9 cellular contexts compared by ENCODE assay signal in genomic region chr17:39872700-39873099, GRCh38. TPM values are rescaled to one million over a fixed set of nuclear protein-coding genes. Genes with fewer than 3 reads are reported as not detected.
A peak's percentile ranks its signal among the peaks of the same experiment; 100 is the strongest.
DNase-seq lines count a peak whose midpoint lies in the region; ATAC-seq, FAIRE-seq and TF ChIP-seq lines count a peak whose summit lies in the region.
"Had no signal": no experiment of that assay in that cellular context is flagged by ENCODE, and none has a peak within 500 bp of the region (broad histone marks: within the 10 kb centered on the region; RNA-seq: fewer than 3 reads in every experiment).

No MANE protein-coding gene starts in this region.

- H3K4me3 ChIP-seq in GM12878 (no peak overlapping the region), pancreas (no peak overlapping the region), transverse colon (no peak overlapping the region)

- SMC1A ChIA-PET in GM12878 (lab: Charles Lee; ENCODE audit: uncharacterized antibody, unreplicated experiment): interaction anchor here (0.9 to 4.9 kb wide), 29 partner anchors 9 to 251 kb away, joined by 3 to 39 read pairs (median 4); partner anchors contain the start of genes CSF3 and PSMD3

- 96% methylated on average over 2 of the region's 2 CpGs for WGBS in GM12878 (ENCODE audit: insufficient coverage, insufficient replicate concordance, low lambda C conversion rate, missing lambda C conversion rate)
- WGBS in pancreas, 2 donors: 24 to 40% methylated on average over 2 of the region's 2 CpGs
- WGBS in transverse colon (ENCODE audit: low coverage in 1 of 2), 2 donors: 76 to 100% methylated on average over 2 of the region's 2 CpGs

- intact Hi-C loops in GM12878 (cut with micrococcal nuclease; ENCODE audit: unreplicated experiment) (no loop called here), pancreas (cut with DNase I) (no loop called here), transverse colon (cut with DNase I; ENCODE audit: low total_unique reads) (no loop called here)

- peaks cover 2% of the 10 kb centered on the region for H3K79me2 ChIP-seq in GM12878 (ENCODE audit: control insufficient read depth, insufficient read depth, low read length)

- FAIRE-seq in G401.6 (lab: Jason Lieb, UNC): peak; percentile 96
- FAIRE-seq in GM12878 (lab: Jason Lieb, UNC): no peak
- peak; percentile 56 for FAIRE-seq in pancreas (lab: Jason Lieb, UNC)

- no peak overlapping the region for H3K9ac ChIP-seq in GM12878 (ENCODE audit: control insufficient read depth, insufficient read depth, low read length)

- POLR2A ChIA-PET in GM12878 (lab: Charles Lee): interaction anchor here (0.8 to 1.6 kb wide), 6 partner anchors 42 to 110 kb away, joined by 3 to 9 read pairs (median 4); partner anchors contain the start of gene PSMD3

- H3K36me3 ChIP-seq in GM12878 (ENCODE audit: control insufficient read depth in 2 of 2, insufficient read depth in 2 of 2, low read length in 1 of 2): no peaks in the 10 kb centered on the region
- no peaks in the 10 kb centered on the region for H3K36me3 ChIP-seq in pancreas
- no peaks in the 10 kb centered on the region for H3K36me3 ChIP-seq in transverse colon

- H3K27ac ChIP-seq in GM12878 (ENCODE audit: control insufficient read depth, insufficient read depth) (no peak overlapping the region; the same call in 1 of the 2 replicates), pancreas (no peak overlapping the region), transverse colon (no peak overlapping the region)

- TF ChIP-seq POLR2A in GM12878 (IDR thresholded peaks at IDR 0.05; ENCODE audit: low read depth, low read length) (no peak), transverse colon (IDR thresholded peaks at IDR 0.05) (no peak)

- TF ChIP-seq RAD21 in GM12878 (IDR thresholded peaks at IDR 0.05; ENCODE audit: insufficient read depth, low read depth, low read length): peak; percentile 62

- TF ChIP-seq EP300 in GM12878 (IDR thresholded peaks at IDR 0.05; ENCODE audit: borderline replicate concordance in 1 of 2, control insufficient read depth in 1 of 2, low read depth in 2 of 2, low read length in 2 of 2): no peak
- no peak for TF ChIP-seq EP300 in transverse colon (IDR thresholded peaks at IDR 0.05; ENCODE audit: low read depth)

- 0 out of 2 replicates have a peak overlapping the region, but pooled peaks have one; percentile 13 for H3K4me2 ChIP-seq in GM12878 (ENCODE audit: control insufficient read depth, insufficient read depth)

- no peaks in the 10 kb centered on the region for H4K20me1 ChIP-seq in GM12878 (ENCODE audit: control insufficient read depth, insufficient read depth)

- peak overlapping the region; percentile 74 for H2AFZ ChIP-seq in GM12878 (ENCODE audit: control insufficient read depth, low read depth, low read length)

- H3K9me3 ChIP-seq in GM12878 (replicated peaks; ENCODE audit: control insufficient read depth, insufficient read depth, low read length) (no peaks in the 10 kb centered on the region; the same call in 2 of the 3 replicates), pancreas (no peaks in the 10 kb centered on the region), transverse colon (no peaks in the 10 kb centered on the region)

- peak in 2 of 3 experiments; percentile 19; a peak in 2 of 6 replicates for TF ChIP-seq CTCF in GM12878 (IDR thresholded peaks at IDR 0.05 in 2 of 3, conservative IDR thresholded peaks at IDR 0.05 in 1 of 3; ENCODE audit: control insufficient read depth in 2 of 3, extremely low read depth in 1 of 3, insufficient read depth in 1 of 3, low read depth in 3 of 3, low read length in 3 of 3)
- no peak for TF ChIP-seq CTCF in pancreas (IDR thresholded peaks at IDR 0.05)
- TF ChIP-seq CTCF in transverse colon (IDR thresholded peaks at IDR 0.05): peak in 2 of 5 experiments; percentile 19 to 29

- DNase-seq in LoVo (ENCODE audit: low spot score) (peak; percentile 43), GM12878 (ENCODE audit: low read depth, low spot score) (no peak), pancreas (no peak), NCI-H1048 (lab: John Stamatoyannopoulos, UW) (no peak), DMS153 (lab: John Stamatoyannopoulos, UW) (no peak), transverse colon (no peak)

- in situ Hi-C loops in GM12878 (cut with MboI) (no loop called here), transverse colon (cut with MboI; ENCODE audit: low pct_ligation_motif_present in 1 of 4, low pct_unique_long_range_greater_than_20kb in 1 of 4, low sequenced_read_pairs in 3 of 4) (no loop called here)

- ATAC-seq in GM12878: 0 out of 3 replicates have a peak, but pooled peaks have one; percentile 19
- ATAC-seq in pancreas: peak in 1 of 4 donors; percentile 35
- ATAC-seq in HG03280 (IDR thresholded peaks at IDR 0.05; ENCODE audit: unreplicated experiment): no peak

- CTCF ChIA-PET in GM12878 (lab: Yijun Ruan, JAX): interaction anchor here (0.9 to 7.8 kb wide), 25 partner anchors 12 to 258 kb away, joined by 3 to 81 read pairs (median 3); partner anchors contain the start of genes CSF3 and PSMD3

- H3K4me1 ChIP-seq in GM12878 (ENCODE audit: control insufficient read depth, insufficient read depth, low read length): peaks cover 33% of the 10 kb centered on the region
- no peaks in the 10 kb centered on the region for H3K4me1 ChIP-seq in pancreas
- H3K4me1 ChIP-seq in transverse colon: peaks cover 0 to 4% (median 0%) of the 10 kb centered on the region in 4 donors

- H3K27me3 ChIP-seq in GM12878 (replicated peaks in 1 of 2; ENCODE audit: control insufficient read depth in 2 of 2, insufficient read depth in 2 of 2, low read length in 1 of 2) (no peaks in the 10 kb centered on the region), pancreas (peaks cover 0 to 12% (median 0%) of the 10 kb centered on the region in 4 donors), transverse colon (peaks cover 53% of the 10 kb centered on the region)

- RAD21 ChIA-PET in GM12878 (lab: Charles Lee; ENCODE audit: unreplicated experiment): interaction anchor here (0.7 to 3.8 kb wide), 17 partner anchors 11 to 226 kb away, joined by 3 to 44 read pairs (median 5); partner anchors contain the start of genes MIEN1 and PSMD3

- no TSS peak for BruUV-seq in GM12878 (replicated peaks; lab: Mats Ljungman, UMichigan)

RNA-seq across cellular contexts. Expression of gene ZPBP2, which starts 4.7 kb away (rescaled TPM):
- 0.50 and 0.56 TPM in 2 replicates for total RNA-seq in GM12878 (2013; cell fraction: nucleolus; rRNA removed)
- total RNA-seq in GM12878 (2014; rRNA removed) (0.34 and 0.49 TPM in 2 replicates), GM12878 (2014; rRNA removed; fragmentation: Illumina TruSeq; extraction: Trizol) (0.45 and 0.46 TPM in 2 replicates), GM12878 (2021) (0.67 and 0.77 TPM in 2 replicates), pancreas (not detected), transverse colon (under 1 TPM in 1 of 4 donors, not detected in 3; 0.27 TPM)
- polyA plus RNA-seq in GM12878 (2011; ENCODE audit: low read depth): 0.31 TPM
- polyA plus RNA-seq in GM12878 (2011; rRNA removed) (0.39 and 0.73 TPM in 2 replicates), GM12878 (2014; fragmentation: Illumina TruSeq; extraction: Trizol) (0.66 and 1.0 TPM in 2 replicates), GM12878 (2014; fragmentation: Nextera tagmentation; extraction: Ambion mirVana) (1 to 10 TPM in 1 of 2 experiments, under 1 TPM in 1; 0.62 to 1.0 TPM), GM12878 (2014; rRNA removed) (0.33 and 0.36 TPM in 2 replicates), GM12878 (2016; fragmentation: Nextera tagmentation; extraction: Ambion mirVana) (under 1 TPM; 0.53 to 0.98 TPM), pancreas (not detected)
- 0.12 and 0.15 TPM in 2 replicates for polyA plus RNA-seq in GM12878 (2011; cell fraction: cytosol; rRNA removed)
- 0.42 and 0.82 TPM in 2 replicates for polyA plus RNA-seq in GM12878 (2011; cell fraction: nucleus; rRNA removed)
- polyA plus RNA-seq in GM12878 (2012): 0.56 and 0.64 TPM in 2 replicates
- polyA minus RNA-seq in GM12878 (2011; rRNA and poly(A)+ RNA removed): 0.36 and 0.51 TPM in 2 replicates
- polyA minus RNA-seq in GM12878 (2011; cell fraction: cytosol; rRNA and poly(A)+ RNA removed): 0.42 TPM in 1 of 2 replicates, not detected in the other
- polyA minus RNA-seq in GM12878 (2011; cell fraction: nucleus; rRNA and poly(A)+ RNA removed): 0.29 TPM in 1 of 2 replicates, not detected in the other
- total RNA-seq: T-helper 2 cell treated with Interferon-gamma antibody and Interleukin-4, amounts not matched to agents 100 ng/mL and 5 ng/mL, for 36 hours had no signal

RNA-seq across cellular contexts. Expression of gene IKZF3, which starts 8.6 kb away (rescaled TPM):
- total RNA-seq in GM12878 (2013; cell fraction: nucleolus; rRNA removed): 78.7 and 87.0 TPM in 2 replicates
- total RNA-seq in GM12878 (2014; rRNA removed) (61.4 and 63.0 TPM in 2 replicates), GM12878 (2014; rRNA removed; fragmentation: Illumina TruSeq; extraction: Trizol) (64.1 and 66.0 TPM in 2 replicates), GM12878 (2021) (96.4 and 98.2 TPM in 2 replicates), pancreas (1 to 10 TPM in 2 of 6 donors, under 1 TPM in 4; 0.32 to 1.2 (median 0.84) TPM), transverse colon (10 to 100 TPM in 1 of 4 donors, 1 to 10 TPM in 3; 2.2 to 13.5 (median 3.0) TPM)
- polyA plus RNA-seq in GM12878 (2011; ENCODE audit: low read depth): 33.1 TPM
- polyA plus RNA-seq in GM12878 (2011; rRNA removed) (36.7 and 53.2 TPM in 2 replicates), GM12878 (2014; fragmentation: Illumina TruSeq; extraction: Trizol) (50.8 and 53.0 TPM in 2 replicates), GM12878 (2014; fragmentation: Nextera tagmentation; extraction: Ambion mirVana) (10 to 100 TPM in 1 of 2 experiments, 1 to 10 TPM in 1; 5.5 to 14.0 TPM), GM12878 (2014; rRNA removed) (31.9 and 33.6 TPM in 2 replicates), GM12878 (2016; fragmentation: Nextera tagmentation; extraction: Ambion mirVana) (10 to 100 TPM; 39.3 to 42.3 TPM), pancreas (under 1 TPM; 0.12 to 0.15 TPM)
- 51.1 and 53.4 TPM in 2 replicates for polyA plus RNA-seq in GM12878 (2011; cell fraction: cytosol; rRNA removed)
- polyA plus RNA-seq in GM12878 (2011; cell fraction: nucleus; rRNA removed): 26.0 and 32.5 TPM in 2 replicates
- polyA plus RNA-seq in GM12878 (2012): 41.2 and 43.3 TPM in 2 replicates
- 166 and 185 TPM in 2 replicates for polyA minus RNA-seq in GM12878 (2011; rRNA and poly(A)+ RNA removed)
- 70.3 and 71.5 TPM in 2 replicates for polyA minus RNA-seq in GM12878 (2011; cell fraction: cytosol; rRNA and poly(A)+ RNA removed)
- 20.2 and 40.0 TPM in 2 replicates for polyA minus RNA-seq in GM12878 (2011; cell fraction: nucleus; rRNA and poly(A)+ RNA removed)

RNA-seq across cellular contexts. Expression of gene GSDMB, which starts 45.7 kb away (rescaled TPM):
- total RNA-seq in GM12878 (2013; cell fraction: nucleolus; rRNA removed): 87.9 and 98.3 TPM in 2 replicates
- 3.2 and 3.6 TPM in 2 replicates for total RNA-seq in GM12878 (2014; rRNA removed)
- 6.0 and 6.7 TPM in 2 replicates for total RNA-seq in GM12878 (2014; rRNA removed; fragmentation: Illumina TruSeq; extraction: Trizol)
- total RNA-seq in GM12878 (2021): 5.7 and 6.3 TPM in 2 replicates
- polyA plus RNA-seq in GM12878 (2011; ENCODE audit: low read depth): 10.7 TPM
- 13.0 and 13.1 TPM in 2 replicates for polyA plus RNA-seq in GM12878 (2011; rRNA removed)
- polyA plus RNA-seq in GM12878 (2011; cell fraction: cytosol; rRNA removed): 4.3 and 4.9 TPM in 2 replicates
- 53.1 and 61.3 TPM in 2 replicates for polyA plus RNA-seq in GM12878 (2011; cell fraction: nucleus; rRNA removed)
- 13.3 and 16.4 TPM in 2 replicates for polyA plus RNA-seq in GM12878 (2012)
- 7.2 and 11.7 TPM in 2 replicates for polyA plus RNA-seq in GM12878 (2014; fragmentation: Illumina TruSeq; extraction: Trizol)
- polyA plus RNA-seq in GM12878 (2014; fragmentation: Nextera tagmentation; extraction: Ambion mirVana): 1 to 10 TPM in 1 of 2 experiments, under 1 TPM in 1; 0.84 to 2.2 TPM
- polyA plus RNA-seq in GM12878 (2014; rRNA removed): 7.3 and 7.4 TPM in 2 replicates
- 1 to 10 TPM; 1.9 to 2.3 TPM for polyA plus RNA-seq in GM12878 (2016; fragmentation: Nextera tagmentation; extraction: Ambion mirVana)
- polyA minus RNA-seq in GM12878 (2011; rRNA and poly(A)+ RNA removed): 9.1 and 9.3 TPM in 2 replicates
- polyA minus RNA-seq in GM12878 (2011; cell fraction: cytosol; rRNA and poly(A)+ RNA removed): 1.5 and 1.6 TPM in 2 replicates
- 9.9 and 12.6 TPM in 2 replicates for polyA minus RNA-seq in GM12878 (2011; cell fraction: nucleus; rRNA and poly(A)+ RNA removed)
- total RNA-seq in pancreas: 1 to 10 TPM; 2.5 to 9.9 (median 6.6) TPM
- polyA plus RNA-seq in pancreas: 10 to 100 TPM; 16.9 to 23.6 TPM
- 100 to 1,000 TPM; 109 to 142 (median 116) TPM for total RNA-seq in transverse colon

RNA-seq across cellular contexts. Expression of gene ORMDL3, which starts 54.7 kb away (rescaled TPM):
- total RNA-seq in GM12878 (2013; cell fraction: nucleolus; rRNA removed): 129 and 143 TPM in 2 replicates
- total RNA-seq in GM12878 (2014; rRNA removed) (51.5 and 53.3 TPM in 2 replicates), GM12878 (2014; rRNA removed; fragmentation: Illumina TruSeq; extraction: Trizol) (48.5 and 58.0 TPM in 2 replicates), GM12878 (2021) (49.4 and 56.0 TPM in 2 replicates), pancreas (10 to 100 TPM; 45.0 to 78.1 (median 61.6) TPM), transverse colon (10 to 100 TPM; 47.4 to 78.9 (median 56.7) TPM)
- 59.3 TPM for polyA plus RNA-seq in GM12878 (2011; ENCODE audit: low read depth)
- polyA plus RNA-seq in GM12878 (2011; rRNA removed) (62.0 and 98.1 TPM in 2 replicates), GM12878 (2014; fragmentation: Illumina TruSeq; extraction: Trizol) (45.5 and 51.3 TPM in 2 replicates), GM12878 (2014; fragmentation: Nextera tagmentation; extraction: Ambion mirVana) (10 to 100 TPM in 1 of 2 experiments, 1 to 10 TPM in 1; 8.8 to 21.1 TPM), GM12878 (2014; rRNA removed) (50.3 and 53.0 TPM in 2 replicates), GM12878 (2016; fragmentation: Nextera tagmentation; extraction: Ambion mirVana) (10 to 100 TPM in 1 of 2 experiments, 1 to 10 TPM in 1; 9.6 to 12.5 TPM), pancreas (10 to 100 TPM; 36.4 to 44.0 TPM)
- polyA plus RNA-seq in GM12878 (2011; cell fraction: cytosol; rRNA removed): 109 and 152 TPM in 2 replicates
- polyA plus RNA-seq in GM12878 (2011; cell fraction: nucleus; rRNA removed): 86.2 and 97.3 TPM in 2 replicates
- polyA plus RNA-seq in GM12878 (2012): 75.2 and 80.5 TPM in 2 replicates
- 87.0 and 104 TPM in 2 replicates for polyA minus RNA-seq in GM12878 (2011; rRNA and poly(A)+ RNA removed)
- polyA minus RNA-seq in GM12878 (2011; cell fraction: cytosol; rRNA and poly(A)+ RNA removed): 19.1 and 31.7 TPM in 2 replicates
- 29.6 and 32.8 TPM in 2 replicates for polyA minus RNA-seq in GM12878 (2011; cell fraction: nucleus; rRNA and poly(A)+ RNA removed)

RNA-seq across cellular contexts. Expression of gene LRRC3C, which starts 54.8 kb away (rescaled TPM):
- total RNA-seq in GM12878 (2013; cell fraction: nucleolus; rRNA removed): not detected in 2 replicates
- not detected in 2 replicates for total RNA-seq in GM12878 (2014; rRNA removed)
- not detected in 2 replicates for total RNA-seq in GM12878 (2014; rRNA removed; fragmentation: Illumina TruSeq; extraction: Trizol)
- not detected in 2 replicates for total RNA-seq in GM12878 (2021)
- polyA plus RNA-seq in GM12878 (2011; ENCODE audit: low read depth): not detected
- polyA plus RNA-seq in GM12878 (2011; rRNA removed): not detected in 2 replicates
- polyA plus RNA-seq in GM12878 (2011; cell fraction: cytosol; rRNA removed): 0.12 TPM in 1 of 2 replicates, not detected in the other
- not detected in 2 replicates for polyA plus RNA-seq in GM12878 (2011; cell fraction: nucleus; rRNA removed)
- not detected in 2 replicates for polyA plus RNA-seq in GM12878 (2012)
- not detected in 2 replicates for polyA plus RNA-seq in GM12878 (2014; fragmentation: Illumina TruSeq; extraction: Trizol)
- polyA plus RNA-seq in GM12878 (2014; fragmentation: Nextera tagmentation; extraction: Ambion mirVana): not detected
- polyA plus RNA-seq in GM12878 (2014; rRNA removed): 0.13 TPM in 1 of 2 replicates, not detected in the other
- not detected for polyA plus RNA-seq in GM12878 (2016; fragmentation: Nextera tagmentation; extraction: Ambion mirVana)
- polyA minus RNA-seq in GM12878 (2011; rRNA and poly(A)+ RNA removed): not detected in 2 replicates
- not detected in 2 replicates for polyA minus RNA-seq in GM12878 (2011; cell fraction: cytosol; rRNA and poly(A)+ RNA removed)
- polyA minus RNA-seq in GM12878 (2011; cell fraction: nucleus; rRNA and poly(A)+ RNA removed): not detected in 2 replicates
- not detected for total RNA-seq in pancreas
- polyA plus RNA-seq in pancreas: not detected
- total RNA-seq in transverse colon: not detected
- total RNA-seq: T-helper 2 cell treated with Interferon-gamma antibody and Interleukin-4, amounts not matched to agents 100 ng/mL and 5 ng/mL, for 36 hours had no signal

Comparison
In these comparisons a context has a peak if more than half of its experiments do, and no peak if none do; other contexts are left out.
1. CTCF ChIP-seq: peak in GM12878 (2 of 3); none in pancreas (0 of 4).
2. RNA of gene IKZF3, which starts 8.6 kb away (total RNA-seq): 61.4 to 98.2 TPM in GM12878; 2.2 to 13.5 TPM in transverse colon and 0.32 to 1.2 TPM in pancreas; every median in the first group is over 4 times any median in the second.